In the genomic region with DNA sequence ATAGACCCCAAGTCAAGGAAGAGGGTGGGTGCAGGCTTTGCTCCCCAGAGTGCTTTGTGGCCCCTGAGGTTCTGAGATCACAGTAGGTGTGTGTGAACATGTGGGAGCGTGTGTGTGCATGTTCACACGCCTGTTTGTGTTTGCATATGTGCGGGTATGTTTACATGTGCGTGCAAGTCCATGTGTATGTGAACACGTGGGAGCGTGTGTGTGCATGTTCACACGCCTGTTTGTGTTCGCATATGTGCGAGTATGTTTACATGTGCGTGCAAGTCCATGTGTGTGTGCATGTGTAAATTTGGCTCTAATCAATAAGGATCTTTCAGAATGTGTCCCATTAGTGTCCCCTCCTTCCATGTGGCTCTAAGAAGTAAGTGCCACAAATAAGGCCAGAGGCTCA, we compare ENCODE assay signal across 36 cellular contexts. TPM values are rescaled to one million over a fixed set of nuclear protein-coding genes. Genes with fewer than 3 reads are reported as not detected.
"Had no signal": no experiment of that assay in that cellular context is flagged by ENCODE, and none has a peak within 500 bp of the region (broad histone marks: within the 10 kb centered on the region; RNA-seq: fewer than 3 reads in every experiment).

No MANE protein-coding gene starts in this region.

- H3K9me3 Mint-ChIP-seq: activated CD8-positive, alpha-beta T cell treated with anti-CD3 and anti-CD28 coated beads for 36 hours; activated naive CD8-positive, alpha-beta T cell treated with anti-CD3 and anti-CD28 coated beads for 36 hours; activated T-cell treated with anti-CD3 and anti-CD28 coated beads, Interleukin-2, amount 50 U/mL, for 72 hours; activated T-helper 17 cell treated with anti-CD3 and anti-CD28 coated beads, Interleukin-2, amount 50 U/mL, for 72 hours; T-cell had no signal

- H3K4me2 ChIP-seq: PC-9 had no signal

- H3K4me3 Mint-ChIP-seq: activated CD8-positive, alpha-beta T cell treated with anti-CD3 and anti-CD28 coated beads for 36 hours; activated naive CD8-positive, alpha-beta T cell treated with anti-CD3 and anti-CD28 coated beads for 36 hours; activated T-cell treated with anti-CD3 and anti-CD28 coated beads, Interleukin-2, amount 50 U/mL, for 72 hours had no signal

- FAIRE-seq: RCC 7860 had no signal

- ATAC-seq: activated T-cell treated with anti-CD3 and anti-CD28 coated beads, Interleukin-2, amount 50 U/mL, for 72 hours; activated T-helper 17 cell treated with anti-CD3 and anti-CD28 coated beads, Interleukin-2, amount 50 U/mL, for 72 hours; Right ventricle myocardium inferior; SK-N-SH treated with all-trans-retinoic acid at 6 μM for 48 hours; T-cell had no signal

- H2AFZ ChIP-seq: PC-9 had no signal

- H3K27ac Mint-ChIP-seq: activated CD8-positive, alpha-beta T cell treated with anti-CD3 and anti-CD28 coated beads for 36 hours; activated naive CD8-positive, alpha-beta T cell treated with anti-CD3 and anti-CD28 coated beads for 36 hours; activated T-cell treated with anti-CD3 and anti-CD28 coated beads, Interleukin-2, amount 50 U/mL, for 72 hours; T-cell had no signal

- DNase-seq: activated CD4-positive, alpha-beta T cell treated with anti-CD3 and anti-CD28 coated beads for 1 hour; activated CD4-positive, alpha-beta T cell treated with anti-CD3 and anti-CD28 coated beads for 48 hours; activated CD4-positive, alpha-beta T cell treated with anti-CD3 and anti-CD28 coated beads, Interleukin-2, amount 50 U/mL, for 4 hours; activated CD4-positive, CD25-positive, alpha-beta regulatory T cell; activated CD8-positive, alpha-beta T cell treated with anti-CD3 and anti-CD28 coated beads for 36 hours; activated effector memory CD4-positive, alpha-beta T cell treated with anti-CD3 and anti-CD28 coated beads, Interleukin-2, amount 50 U/mL, for 16 hours; activated naive CD4-positive, alpha-beta T cell; activated naive CD4-positive, alpha-beta T cell treated with anti-CD3 and anti-CD28 coated beads, Interleukin-2, amount 50 U/mL, for 16 hours; activated naive CD8-positive, alpha-beta T cell treated with anti-CD3 and anti-CD28 coated beads for 36 hours; activated T-cell treated with anti-CD3 and anti-CD28 coated beads, Interleukin-2, amount 50 U/mL, for 1 hour; activated T-cell treated with anti-CD3 and anti-CD28 coated beads, Interleukin-2, amount 50 U/mL, for 72 hours; amniotic stem cell; aorta; Kasumi-1; MM.1S; MV-4-11; NCI-H1092; NCI-H1436 treated with DMSO at 0.1 percent for 48 hours; NCI-H1694 treated with DMSO at 0.1 percent for 48 hours; NCI-H2029; NCI-H345; NCI-H526; NCI-H748 treated with DMSO at 0.1 percent for 48 hours; PC-9; SIG-M5; T-cell; T-helper 2 cell; T-helper 9 cell; WERI-Rb-1 had no signal

- H3K4me3 ChIP-seq: PC-9 had no signal

- H3K36me3 ChIP-seq: WERI-Rb-1 had no signal

- H3K27ac ChIP-seq: PC-9, WERI-Rb-1 had no signal

- H3K27me3 Mint-ChIP-seq: activated CD8-positive, alpha-beta T cell treated with anti-CD3 and anti-CD28 coated beads for 36 hours; activated naive CD8-positive, alpha-beta T cell treated with anti-CD3 and anti-CD28 coated beads for 36 hours; T-cell had no signal

- H3K36me3 Mint-ChIP-seq: activated naive CD8-positive, alpha-beta T cell treated with anti-CD3 and anti-CD28 coated beads for 36 hours; T-cell had no signal

RNA-seq across cellular contexts. Expression of a gene that starts 49.9 kb away (rescaled TPM):
- total RNA-seq: activated CD8-positive, alpha-beta memory T cell treated with anti-CD3 and anti-CD28 coated beads for 36 hours; activated CD8-positive, alpha-beta T cell treated with anti-CD3 and anti-CD28 coated beads for 36 hours; aorta; cardiac septum; NCI-H460; PC-9 had no signal
- polyA plus RNA-seq: aorta had no signal
